Comparison of ENCODE assay signal across 17 cellular contexts in genomic region chr7:139457153-139457946, GRCh38. TPM values are rescaled to one million over a fixed set of nuclear protein-coding genes. Genes with fewer than 3 reads are reported as not detected.
DNase-seq lines count a peak whose midpoint lies in the region; ATAC-seq and TF ChIP-seq lines count a peak whose summit lies in the region.
"Had no signal": no experiment of that assay in that cellular context is flagged by ENCODE, and none has a peak within 500 bp of the region (broad histone marks: within the 10 kb centered on the region; RNA-seq: fewer than 3 reads in every experiment).

No MANE protein-coding gene starts in this region.

- POLR2A ChIA-PET in RWPE1 (lab: Yijun Ruan, JAX; ENCODE audit: low non-redundant PET), result no interaction called here

- H3K27ac Mint-ChIP-seq in activated T-cell treated with anti-CD3 and anti-CD28 coated beads, Interleukin-2, amount 50 U/mL, for 24 hours, result no peak overlapping the region
- H3K27ac Mint-ChIP-seq: activated CD4-positive, alpha-beta T cell treated with anti-CD3 and anti-CD28 coated beads for 36 hours; CD4-positive, alpha-beta T cell; nephron; T-helper 1 cell treated with Interleukin-12 subunit alpha and Interleukin-12 subunit beta and Interleukin-4 antibody, amounts not matched to agents 30 μg/mL and 1 μg/mL, for 36 hours had no signal

- H3K36me3 Mint-ChIP-seq in activated T-cell treated with anti-CD3 and anti-CD28 coated beads, Interleukin-2, amount 50 U/mL, for 24 hours (ENCODE audit: low read depth), result no peaks in the 10 kb centered on the region

- WGBS in upper lobe of left lung, 2 donors, result 77 to 78% methylated on average over 13 to 15 of the region's 15 CpGs

- no peak overlapping the region for H3K4me3 ChIP-seq in HAP-1
- H3K4me3 ChIP-seq in upper lobe of left lung, result no peak overlapping the region
- H3K4me3 ChIP-seq: PC-9 had no signal

- no peaks in the 10 kb centered on the region for H3K9me3 ChIP-seq in HAP-1
- H3K9me3 ChIP-seq in upper lobe of left lung, result no peaks in the 10 kb centered on the region

- TF ChIP-seq CTCF in RWPE1 (conservative IDR thresholded peaks at IDR 0.05; ENCODE audit: low read depth) (no peak), upper lobe of left lung (IDR thresholded peaks at IDR 0.05) (no peak)

- no peak for TF ChIP-seq EP300 in upper lobe of left lung (IDR thresholded peaks at IDR 0.05)

- no peaks in the 10 kb centered on the region for H3K27me3 ChIP-seq in HAP-1 (ENCODE audit: low read depth)
- H3K27me3 ChIP-seq in upper lobe of left lung, result no peaks in the 10 kb centered on the region

- CTCF ChIA-PET in RWPE1 (lab: Yijun Ruan, JAX), result interaction anchor here (1.0 kb wide), 1 partner anchor 23 kb away, joined by 3 read pairs; no protein-coding TSS in a partner anchor

- H3K4me1 Mint-ChIP-seq in activated T-cell treated with anti-CD3 and anti-CD28 coated beads, Interleukin-2, amount 50 U/mL, for 24 hours (ENCODE audit: low read depth), result no peaks in the 10 kb centered on the region
- H3K4me1 Mint-ChIP-seq: activated CD4-positive, alpha-beta T cell treated with anti-CD3 and anti-CD28 coated beads for 36 hours had no signal

- no peak for TF ChIP-seq POLR2A in upper lobe of left lung (IDR thresholded peaks at IDR 0.05)

- DNase-seq in HAP-1 (ENCODE audit: low spot score in 2 of 2) (peak; percentile 66 to 67), RWPE1 (ENCODE audit: low spot score) (peak; percentile 45), iris pigment epithelial cell (ENCODE audit: low read depth) (peak; percentile 23), upper lobe of left lung (no peak), RPMI8226 (no peak)
- DNase-seq in activated T-cell treated with anti-CD3 and anti-CD28 coated beads, Interleukin-2, amount 50 U/mL, for 24 hours, result no peak
- DNase-seq: activated CD4-positive, alpha-beta T cell treated with anti-CD3 and anti-CD28 coated beads for 36 hours; activated T-cell treated with anti-CD3 and anti-CD28 coated beads, Interleukin-2, amount 50 U/mL, for 1 hour; CD4-positive, alpha-beta T cell; effector CD4-positive, alpha-beta T cell; NCI-H1436 treated with DMSO at 0.1 percent for 48 hours; NCI-H510A had no signal

- H3K4me3 Mint-ChIP-seq in activated T-cell treated with anti-CD3 and anti-CD28 coated beads, Interleukin-2, amount 50 U/mL, for 24 hours, result no peak overlapping the region
- H3K4me3 Mint-ChIP-seq: activated CD4-positive, alpha-beta T cell treated with anti-CD3 and anti-CD28 coated beads for 36 hours; CD4-positive, alpha-beta T cell; nephron; T-helper 1 cell treated with Interleukin-12 subunit alpha and Interleukin-12 subunit beta and Interleukin-4 antibody, amounts not matched to agents 30 μg/mL and 1 μg/mL, for 36 hours had no signal

- H3K27me3 Mint-ChIP-seq in activated T-cell treated with anti-CD3 and anti-CD28 coated beads, Interleukin-2, amount 50 U/mL, for 24 hours, result no peaks in the 10 kb centered on the region
- H3K27me3 Mint-ChIP-seq: activated CD4-positive, alpha-beta T cell treated with anti-CD3 and anti-CD28 coated beads for 36 hours; CD4-positive, alpha-beta T cell had no signal

- in situ Hi-C loops in HAP-1 (cut with MboI; ENCODE audit: low sequenced_read_pairs), result no loop called here

- ATAC-seq in upper lobe of left lung (ENCODE audit: low FRiP score in 2 of 2) (peak; percentile 58 to 62), HG03457 (IDR thresholded peaks at IDR 0.05; ENCODE audit: unreplicated experiment) (no peak)
- ATAC-seq: activated CD4-positive, alpha-beta T cell treated with anti-CD3 and anti-CD28 coated beads for 36 hours had no signal

- no peaks in the 10 kb centered on the region for H3K9me3 Mint-ChIP-seq in activated T-cell treated with anti-CD3 and anti-CD28 coated beads, Interleukin-2, amount 50 U/mL, for 24 hours
- H3K9me3 Mint-ChIP-seq: CD4-positive, alpha-beta T cell; nephron; T-helper 1 cell treated with Interleukin-12 subunit alpha and Interleukin-12 subunit beta and Interleukin-4 antibody, amounts not matched to agents 30 μg/mL and 1 μg/mL, for 36 hours had no signal

- H3K27ac ChIP-seq in RWPE1 (peak overlapping the region; percentile 27), upper lobe of left lung (no peak overlapping the region)
- H3K27ac ChIP-seq: PC-9 had no signal

- H3K4me1 ChIP-seq in HAP-1 (peaks cover 15% of the 10 kb centered on the region), upper lobe of left lung (no peaks in the 10 kb centered on the region)

- H3K36me3 ChIP-seq in HAP-1 (replicated peaks) (no peaks in the 10 kb centered on the region; the same call in none of the 2 replicates), upper lobe of left lung (no peaks in the 10 kb centered on the region)

RNA-seq across cellular contexts. Expression of gene KLRG2, which starts 26.1 kb away (rescaled TPM):
- total RNA-seq in upper lobe of left lung, result 10 to 100 TPM in 3 of 6 donors, 1 to 10 TPM in 3; 5.9 to 12.6 (median 10.0) TPM
- total RNA-seq: CD4-positive, alpha-beta T cell; glomerular endothelial cell had no signal

Comparison
In these comparisons a context has a peak if more than half of its experiments do, and no peak if none do; other contexts are left out.
1. DNase-seq: peak in HAP-1 (2 of 2), RWPE1 (single experiment) and iris pigment epithelial cell (single experiment); none in upper lobe of left lung (0 of 2), RPMI8226 (single experiment) and activated T-cell treated with anti-CD3 and anti-CD28 coated beads, Interleukin-2, amount 50 U/mL, for 24 hours (single experiment).